ENCODE assay signal across 1 cellular context in genomic region chr12:57941165-57941894, GRCh38.
TF ChIP-seq lines count a peak whose summit lies in the region.

ATP23 (plus strand) TSS chr12:57941567; CDS start chr12:57941702, 135 bp downstream.

TF ChIP-seq in K562, 482 proteins besides CTCF, POLR2A, EP300 and RAD21 (continued from another document):
- no peak for TF ChIP-seq FOXO4 (CRISPR knock-in tag; IDR thresholded peaks at IDR 0.05)
- no peak for TF ChIP-seq ZNF347 (CRISPR knock-in tag; IDR thresholded peaks at IDR 0.05; ENCODE audit: low read depth)
- TF ChIP-seq ZBTB8A (IDR thresholded peaks at IDR 0.05; ENCODE audit: partially characterized antibody): no peak
- TF ChIP-seq ZEB2 (IDR thresholded peaks at IDR 0.05): no peak
- TF ChIP-seq CBX3 (IDR thresholded peaks at IDR 0.05; ENCODE audit: borderline replicate concordance in 1 of 2, low read length in 2 of 2): no peak
- no peak for TF ChIP-seq NELFE (IDR thresholded peaks at IDR 0.05; ENCODE audit: insufficient read depth, insufficient read length)
- no peak for TF ChIP-seq ZNF699 (CRISPR knock-in tag; IDR thresholded peaks at IDR 0.05; ENCODE audit: insufficient replicate concordance)
- no peak for TF ChIP-seq ZBTB12 (CRISPR knock-in tag; IDR thresholded peaks at IDR 0.05)
- peak; percentile 79 for TF ChIP-seq MYC (IDR thresholded peaks at IDR 0.05; ENCODE audit: low read depth, low read length)
- TF ChIP-seq MYC (CRISPR knock-in tag; IDR thresholded peaks at IDR 0.05; ENCODE audit: borderline replicate concordance, low read depth): peak; percentile 58; the same call in 1 of the 2 replicates
- TF ChIP-seq TFAM (CRISPR knock-in tag; conservative IDR thresholded peaks at IDR 0.05): no peak
- TF ChIP-seq DDX20 (tag; IDR thresholded peaks at IDR 0.05; ENCODE audit: low read depth): no peak
- TF ChIP-seq GATA2 (CRISPR knock-in tag; IDR thresholded peaks at IDR 0.05): no peak
- TF ChIP-seq POLR3G (IDR thresholded peaks at IDR 0.05; ENCODE audit: extremely low read depth, insufficient read length, insufficient replicate concordance): no peak
- peak; percentile 80 for TF ChIP-seq NFRKB (IDR thresholded peaks at IDR 0.05; ENCODE audit: low read depth)
- peak in 1 of 3 experiments; percentile 58; a peak in 1 of 6 replicates for TF ChIP-seq ZBTB11 (CRISPR knock-in tag; IDR thresholded peaks at IDR 0.05)
- no peak for TF ChIP-seq TRIM25 (IDR thresholded peaks at IDR 0.05; ENCODE audit: borderline replicate concordance)
- TF ChIP-seq ZC3H4 (CRISPR knock-in tag; IDR thresholded peaks at IDR 0.05; ENCODE audit: borderline replicate concordance): no peak
- TF ChIP-seq GABPB2 (CRISPR knock-in tag; conservative IDR thresholded peaks at IDR 0.05): peak; percentile 62; the same call in 1 of the 2 replicates
- no peak for TF ChIP-seq NR2C1 (IDR thresholded peaks at IDR 0.05)
- TF ChIP-seq NR2C1 (tag; IDR thresholded peaks at IDR 0.05): no peak
- peak; percentile 55 to 74; a peak in 3 of 4 replicates for TF ChIP-seq NONO (IDR thresholded peaks at IDR 0.05; ENCODE audit: low read depth in 2 of 2, low read length in 1 of 2)
- 0 out of 2 replicates have a peak, but pooled peaks have one; percentile 10 for TF ChIP-seq ZNF609 (CRISPR knock-in tag; IDR thresholded peaks at IDR 0.05; ENCODE audit: borderline replicate concordance)
- TF ChIP-seq ATF3 (IDR thresholded peaks at IDR 0.05): no peak
- TF ChIP-seq ATF3 (CRISPR knock-in tag; conservative IDR thresholded peaks at IDR 0.05): no peak
- TF ChIP-seq ZNF75A (CRISPR knock-in tag; IDR thresholded peaks at IDR 0.05): no peak
- TF ChIP-seq ETV1 (tag; conservative IDR thresholded peaks at IDR 0.05; ENCODE audit: low read depth): no peak; the same call in none of the 2 replicates
- peak; percentile 3 for TF ChIP-seq ZFP36 (IDR thresholded peaks at IDR 0.05; ENCODE audit: low read depth, low read length, partially characterized antibody)
- TF ChIP-seq TCF3 (CRISPR knock-in tag; IDR thresholded peaks at IDR 0.05): no peak
- TF ChIP-seq POLR2AphosphoS2 (IDR thresholded peaks at IDR 0.05; ENCODE audit: low read length): peak; percentile 54
- peak in 1 of 2 experiments; percentile 31; a peak in 1 of 4 replicates for TF ChIP-seq KDM4B (IDR thresholded peaks at IDR 0.05; ENCODE audit: borderline replicate concordance in 2 of 2, low read depth in 1 of 2)
- no peak for TF ChIP-seq BRD9 (IDR thresholded peaks at IDR 0.05; ENCODE audit: low read depth, partially characterized antibody)
- peak in 1 of 2 experiments; percentile 90; a peak in 2 of 4 replicates for TF ChIP-seq MLLT1 (IDR thresholded peaks at IDR 0.05)
- TF ChIP-seq L3MBTL2 (IDR thresholded peaks at IDR 0.05): peak; percentile 78
- TF ChIP-seq KLF13 (tag; IDR thresholded peaks at IDR 0.05; ENCODE audit: borderline replicate concordance, low read depth): no peak
- TF ChIP-seq PML (IDR thresholded peaks at IDR 0.05; ENCODE audit: low read length): peak; percentile 50; the same call in 1 of the 2 replicates
- TF ChIP-seq ZKSCAN8 (CRISPR knock-in tag; IDR thresholded peaks at IDR 0.05): no peak
- TF ChIP-seq SETDB1 (IDR thresholded peaks at IDR 0.05; ENCODE audit: low read length): peak; percentile 66
- TF ChIP-seq SRF (CRISPR knock-in tag; IDR thresholded peaks at IDR 0.05): peak in 1 of 2 experiments; percentile 88; a peak in 2 of 4 replicates
- peak; percentile 12; the same call in 1 of the 2 replicates for TF ChIP-seq LEF1 (IDR thresholded peaks at IDR 0.05)
- no peak for TF ChIP-seq IRF9 (tag; IDR thresholded peaks at IDR 0.05)
- TF ChIP-seq ATF1 (CRISPR knock-in tag; IDR thresholded peaks at IDR 0.05): no peak
- 0 out of 2 replicates have a peak, but pooled peaks have one; percentile 9 for TF ChIP-seq ATF1 (tag; IDR thresholded peaks at IDR 0.05)
- no peak; the same call in 1 of the 2 replicates for TF ChIP-seq PHTF2 (CRISPR knock-in tag; IDR thresholded peaks at IDR 0.05)
- 0 out of 2 replicates have a peak, but pooled peaks have one; percentile 8 for TF ChIP-seq LARP7 (IDR thresholded peaks at IDR 0.05)
- TF ChIP-seq SMAD1 (IDR thresholded peaks at IDR 0.05; ENCODE audit: low read depth, low read length, partially characterized antibody): no peak
- TF ChIP-seq FOXK1 (CRISPR knock-in tag; IDR thresholded peaks at IDR 0.05; ENCODE audit: borderline replicate concordance): no peak
- no peak for TF ChIP-seq BDP1 (IDR thresholded peaks at IDR 0.05; ENCODE audit: insufficient read depth, insufficient read length)
- no peak for TF ChIP-seq CREB1 (IDR thresholded peaks at IDR 0.05)
- no peak for TF ChIP-seq CREB1 (CRISPR knock-in tag; IDR thresholded peaks at IDR 0.05)
- TF ChIP-seq SRSF3 (IDR thresholded peaks at IDR 0.05; ENCODE audit: insufficient read depth, low read length): no peak
